23 cellular contexts compared by ENCODE assay signal in genomic region chr2:215626812-215627281, GRCh38.
DNase-seq lines count a peak whose midpoint lies in the region; FAIRE-seq and TF ChIP-seq lines count a peak whose summit lies in the region.
"Had no signal": no experiment of that assay in that cellular context is flagged by ENCODE, and none has a peak within 500 bp of the region (broad histone marks: within the 10 kb centered on the region; RNA-seq: fewer than 3 reads in every experiment).

No MANE protein-coding gene starts in this region.

- peaks cover 0 to 7% of the 10 kb centered on the region in 2 donors for H3K9me3 ChIP-seq in kidney (ENCODE audit: control insufficient read depth in 1 of 2, low read length in 2 of 2)
- H3K9me3 ChIP-seq: BE2C, thoracic aorta had no signal

- H3K9me3 Mint-ChIP-seq in mesothelial cell of epicardium: peaks cover 17% of the 10 kb centered on the region

- TF ChIP-seq CTCF in mesothelial cell of epicardium (IDR thresholded peaks at IDR 0.05; ENCODE audit: unreplicated experiment): no peak
- TF ChIP-seq CTCF in kidney (IDR thresholded peaks at IDR 0.05; ENCODE audit: borderline replicate concordance, extremely low read depth, insufficient read depth): no peak

- no peak overlapping the region for H3K4me3 Mint-ChIP-seq in mesothelial cell of epicardium
- H3K4me3 Mint-ChIP-seq: activated naive CD8-positive, alpha-beta T cell treated with anti-CD3 and anti-CD28 coated beads, Interleukin-2, amount 10 ng/mL, durations not matched to agents 7 days and 5 days; activated T-cell treated with anti-CD3 and anti-CD28 coated beads, Interleukin-2, amount 50 U/mL, for 4 hours had no signal

- no peak overlapping the region for H3K9ac ChIP-seq in kidney (ENCODE audit: low read length in 2 of 2)
- H3K9ac ChIP-seq: GM23248, KMS-11 had no signal

- FAIRE-seq in kidney (lab: Jason Lieb, UNC): no peak

- H3K4me1 ChIP-seq in kidney (ENCODE audit: control insufficient read depth in 1 of 2, insufficient read depth in 1 of 2, low read depth in 1 of 2, low read length in 2 of 2): no peaks in the 10 kb centered on the region
- H3K4me1 ChIP-seq: BE2C, spleen had no signal

- no peaks in the 10 kb centered on the region for H3K36me3 ChIP-seq in kidney (ENCODE audit: control insufficient read depth in 1 of 2, insufficient read depth in 2 of 2, low read length in 2 of 2)
- H3K36me3 ChIP-seq: BE2C, spleen, thoracic aorta had no signal

- H3K4me1 Mint-ChIP-seq in mesothelial cell of epicardium: peaks cover 17% of the 10 kb centered on the region
- H3K4me1 Mint-ChIP-seq: activated naive CD8-positive, alpha-beta T cell treated with anti-CD3 and anti-CD28 coated beads, Interleukin-2, amount 10 ng/mL, durations not matched to agents 7 days and 5 days had no signal

- H3K27ac ChIP-seq in kidney (ENCODE audit: low read depth in 2 of 2, low read length in 2 of 2): no peak overlapping the region
- H3K27ac ChIP-seq: GM23248, KMS-11, spleen, thoracic aorta had no signal

- peak; percentile 93 for DNase-seq in EH (ENCODE audit: low read depth)
- peak; percentile 25 for DNase-seq in NCI-H524 treated with DMSO at 0.1 percent for 48 hours (lab: John Stamatoyannopoulos, UW)
- DNase-seq in dermis blood vessel endothelial cell: peak; percentile 76
- no peak for DNase-seq in mesothelial cell of epicardium (ENCODE audit: low spot score in 2 of 2, unreplicated experiment in 2 of 2)
- DNase-seq in midbrain (lab: John Stamatoyannopoulos, UW): no peak
- no peak for DNase-seq in NK-92 treated with Interleukin-12 subunit alpha and Interleukin-12 subunit beta, amount 100 ng/mL, for 24 hours (lab: John Stamatoyannopoulos, UW)
- DNase-seq in kidney: no peak
- no peak for DNase-seq in putamen (ENCODE audit: low spot score)
- DNase-seq: activated CD4-positive, alpha-beta T cell treated with anti-CD3 and anti-CD28 coated beads, Interleukin-2, amount 50 U/mL, for 48 hours; activated naive CD8-positive, alpha-beta T cell treated with anti-CD3 and anti-CD28 coated beads, Interleukin-2, amount 10 ng/mL, durations not matched to agents 7 days and 5 days; activated T-cell treated with anti-CD3 and anti-CD28 coated beads, Interleukin-2, amount 50 U/mL, for 4 hours; BE2C; caudate nucleus; effector memory CD4-positive, alpha-beta T cell; foreskin fibroblast; GM23248; left ventricle myocardium superior; NCI-H1105; NCI-H2227 treated with DMSO at 0.1 percent for 48 hours; spleen; T-helper 1 cell had no signal

- peak overlapping the region; percentile 47 for H3K27ac Mint-ChIP-seq in mesothelial cell of epicardium
- H3K27ac Mint-ChIP-seq: activated naive CD8-positive, alpha-beta T cell treated with anti-CD3 and anti-CD28 coated beads, Interleukin-2, amount 10 ng/mL, durations not matched to agents 7 days and 5 days had no signal

- intact Hi-C loops in kidney (cut with DNase I): no loop called here

- H3K27me3 Mint-ChIP-seq in mesothelial cell of epicardium (ENCODE audit: low read depth): no peaks in the 10 kb centered on the region

- no peak overlapping the region for H3K4me3 ChIP-seq in kidney (ENCODE audit: low read length in 2 of 2)
- H3K4me3 ChIP-seq: GM23248, spleen, thoracic aorta had no signal

- peaks cover 13% of the 10 kb centered on the region for H3K36me3 Mint-ChIP-seq in mesothelial cell of epicardium
- H3K36me3 Mint-ChIP-seq: activated naive CD8-positive, alpha-beta T cell treated with anti-CD3 and anti-CD28 coated beads, Interleukin-2, amount 10 ng/mL, durations not matched to agents 7 days and 5 days had no signal

Comparison
In these comparisons a context has a peak if more than half of its experiments do, and no peak if none do; other contexts are left out.
1. DNase-seq: peak in EH (single experiment), NCI-H524 treated with DMSO at 0.1 percent for 48 hours (single experiment) and dermis blood vessel endothelial cell (single experiment); none in mesothelial cell of epicardium (0 of 2), midbrain (single experiment), NK-92 treated with Interleukin-12 subunit alpha and Interleukin-12 subunit beta, amount 100 ng/mL, for 24 hours (single experiment), kidney (single experiment) and putamen (single experiment).